13 cellular contexts compared by ENCODE assay signal in genomic region chr1:6418668-6419396, GRCh38. TPM values are rescaled to one million over a fixed set of nuclear protein-coding genes. Genes with fewer than 3 reads are reported as not detected.
DNase-seq lines count a peak whose midpoint lies in the region; ATAC-seq and TF ChIP-seq lines count a peak whose summit lies in the region.
"Had no signal": no experiment of that assay in that cellular context is flagged by ENCODE, and none has a peak within 500 bp of the region (broad histone marks: within the 10 kb centered on the region; RNA-seq: fewer than 3 reads in every experiment).

No MANE protein-coding gene starts in this region.

- H3K4me1 ChIP-seq in GM23338 (ENCODE audit: insufficient read depth) (peaks cover 19% of the 10 kb centered on the region), RWPE2 (ENCODE audit: insufficient read depth, poor library complexity, severe bottlenecking) (peaks cover 40% of the 10 kb centered on the region), foreskin keratinocyte (peaks cover 7% of the 10 kb centered on the region)

- no peak overlapping the region for H3K27ac Mint-ChIP-seq in GM23338
- H3K27ac Mint-ChIP-seq in osteocyte (ENCODE audit: unreplicated experiment) = no peak overlapping the region

- TF ChIP-seq CTCF in GM23338 (conservative IDR thresholded peaks at IDR 0.05; ENCODE audit: low read depth in 2 of 2) (no peak), RWPE2 (IDR thresholded peaks at IDR 0.05; ENCODE audit: poor library complexity, severe bottlenecking) (no peak), foreskin keratinocyte (conservative IDR thresholded peaks at IDR 0.05) (no peak), osteocyte (IDR thresholded peaks at IDR 0.05) (no peak)

- peak overlapping the region; percentile 85 for H3K4me2 ChIP-seq in GM23338

- peaks cover 20% of the 10 kb centered on the region for H3F3A ChIP-seq in GM23338 (replicated peaks; ENCODE audit: low read depth)

- H3K36me3 Mint-ChIP-seq in GM23338 (ENCODE audit: low read depth) (no peaks in the 10 kb centered on the region), osteocyte (ENCODE audit: unreplicated experiment) (no peaks in the 10 kb centered on the region)

- no peaks in the 10 kb centered on the region for H3K9me2 ChIP-seq in GM23338 (ENCODE audit: insufficient read depth)

- peaks cover 95% of the 10 kb centered on the region for H3K27me3 Mint-ChIP-seq in GM23338 (ENCODE audit: insufficient read depth, low read depth, poor library complexity)
- peaks cover 66% of the 10 kb centered on the region for H3K27me3 Mint-ChIP-seq in osteocyte (ENCODE audit: unreplicated experiment)

- H3K4me3 ChIP-seq in GM23338 (peak overlapping the region; percentile 65), RWPE2 (ENCODE audit: severe bottlenecking) (peak overlapping the region; percentile 38)

- ATAC-seq in GM23338 (peak; percentile 1; the same call in 2 of the 3 replicates), RWPE2 (ENCODE audit: low read depth) (no peak), foreskin keratinocyte (no peak), HG03159 (IDR thresholded peaks at IDR 0.05; ENCODE audit: unreplicated experiment) (no peak), HG02759 (IDR thresholded peaks at IDR 0.05; ENCODE audit: unreplicated experiment) (no peak)

- CTCF ChIA-PET in HEK293T (lab: Yijun Ruan, JAX) = interaction anchor here (0.6 to 2.1 kb wide), 2 partner anchors 19 to 220 kb away, joined by 3 to 7 read pairs; no protein-coding TSS in a partner anchor

- H2AFZ ChIP-seq in GM23338 = peak overlapping the region; percentile 83

- peak; percentile 65 for DNase-seq in GM23338 (ENCODE audit: low spot score)
- DNase-seq in RWPE2 (ENCODE audit: low spot score) = no peak
- no peak for DNase-seq in foreskin keratinocyte
- DNase-seq in osteocyte (ENCODE audit: extremely low spot score, unreplicated experiment) = no peak
- DNase-seq in NCI-H1436 (lab: John Stamatoyannopoulos, UW) = no peak
- no peak for DNase-seq in HEK293T (ENCODE audit: extremely low spot score)
- DNase-seq: EL, HCEC 1CT, head of caudate nucleus, NCI-H187 had no signal

- H3K79me2 ChIP-seq in GM23338 (replicated peaks; ENCODE audit: insufficient read depth) = no peaks in the 10 kb centered on the region

- no peak overlapping the region for H3K27ac ChIP-seq in GM23338 (ENCODE audit: low read depth)
- no peak overlapping the region for H3K27ac ChIP-seq in RWPE2 (ENCODE audit: poor library complexity, severe bottlenecking)
- peak overlapping the region; percentile 79 for H3K27ac ChIP-seq in foreskin keratinocyte
- H3K27ac ChIP-seq: neutrophil had no signal

- H3K4me3 Mint-ChIP-seq in GM23338 (peak overlapping the region; percentile 65), osteocyte (ENCODE audit: unreplicated experiment) (peak overlapping the region; percentile 22)

- peaks cover 8% of the 10 kb centered on the region; the same call in 1 of the 2 replicates for H4K20me1 ChIP-seq in GM23338 (replicated peaks; ENCODE audit: insufficient read depth)

- H3K9me3 Mint-ChIP-seq in GM23338 = no peaks in the 10 kb centered on the region; the same call in 2 of the 3 replicates
- H3K9me3 Mint-ChIP-seq in osteocyte (ENCODE audit: unreplicated experiment) = no peaks in the 10 kb centered on the region

- no peaks in the 10 kb centered on the region for H3K9me3 ChIP-seq in RWPE2 (ENCODE audit: severe bottlenecking)
- H3K9me3 ChIP-seq: neutrophil had no signal

- peaks cover 96% of the 10 kb centered on the region for H3K27me3 ChIP-seq in GM23338 (ENCODE audit: insufficient read depth)
- peaks cover under 1% of the 10 kb centered on the region for H3K27me3 ChIP-seq in RWPE2 (ENCODE audit: insufficient read depth, poor library complexity, severe bottlenecking)
- peaks cover 22% of the 10 kb centered on the region for H3K27me3 ChIP-seq in foreskin keratinocyte

- H3K4me1 Mint-ChIP-seq in GM23338 (peaks cover 10% of the 10 kb centered on the region), osteocyte (ENCODE audit: unreplicated experiment) (peaks cover 24% of the 10 kb centered on the region)

- POLR2A ChIA-PET in HEK293T (lab: Yijun Ruan, JAX) = no interaction called here

- H3K36me3 ChIP-seq in GM23338 (ENCODE audit: insufficient read depth) (no peaks in the 10 kb centered on the region), RWPE2 (ENCODE audit: low read depth) (no peaks in the 10 kb centered on the region)
- H3K36me3 ChIP-seq: neutrophil had no signal

TF ChIP-seq in GM23338, 12 proteins besides CTCF, POLR2A, EP300 and RAD21 (continues in another document):
- no peak for TF ChIP-seq ETS1 (IDR thresholded peaks at IDR 0.05)
- no peak for TF ChIP-seq CREB1 (CRISPR knock-in tag; IDR thresholded peaks at IDR 0.05; ENCODE audit: low read depth)
- no peak for TF ChIP-seq JUNB (IDR thresholded peaks at IDR 0.05; ENCODE audit: unreplicated experiment)
- no peak for TF ChIP-seq POLR2AphosphoS5 (IDR thresholded peaks at IDR 0.05; ENCODE audit: low read depth)
- TF ChIP-seq ZNF114 (CRISPR knock-in tag; IDR thresholded peaks at IDR 0.05) = no peak

TF ChIP-seq in HEK293T, 16 proteins besides CTCF, POLR2A, EP300 and RAD21:
- TF ChIP-seq CTBP1 (IDR thresholded peaks at IDR 0.05; ENCODE audit: borderline replicate concordance) (no peak), LEF1 (IDR thresholded peaks at IDR 0.05; ENCODE audit: borderline replicate concordance) (no peak), TARDBP (IDR thresholded peaks at IDR 0.05) (no peak), ELF4 (IDR thresholded peaks at IDR 0.05) (no peak), ZNF384 (IDR thresholded peaks at IDR 0.05) (no peak), SUZ12 (IDR thresholded peaks at IDR 0.05) (no peak), L3MBTL2 (conservative IDR thresholded peaks at IDR 0.05) (no peak), NFRKB (IDR thresholded peaks at IDR 0.05) (no peak), ARNT (IDR thresholded peaks at IDR 0.05) (no peak), FOXM1 (IDR thresholded peaks at IDR 0.05; ENCODE audit: borderline replicate concordance) (no peak), BHLHE40 (IDR thresholded peaks at IDR 0.05; ENCODE audit: borderline replicate concordance) (no peak), SP1 (IDR thresholded peaks at IDR 0.05) (no peak), FOXK2 (IDR thresholded peaks at IDR 0.05) (no peak)

RNA-seq across cellular contexts. Expression of gene HES2, which starts 0.9 kb away (rescaled TPM):
- total RNA-seq in GM23338 (2014; rRNA removed; shearing (Covaris generic)) = 1.2 and 1.6 TPM in 2 replicates
- polyA plus RNA-seq in GM23338 (2016; fragmentation: Nextera tagmentation; extraction: Ambion mirVana) = 1.1 and 2.1 TPM in 2 replicates
- total RNA-seq in foreskin keratinocyte = 33.0 and 40.3 TPM in 2 replicates
- polyA plus RNA-seq in foreskin keratinocyte = 27.0 and 33.7 TPM in 2 replicates
- not detected in 2 replicates for total RNA-seq in osteocyte

RNA-seq across cellular contexts. Expression of gene ESPN, which starts 5.7 kb away (rescaled TPM):
- 12.7 and 13.6 TPM in 2 replicates for total RNA-seq in GM23338 (2014; rRNA removed; shearing (Covaris generic))
- 12.2 and 13.5 TPM in 2 replicates for polyA plus RNA-seq in GM23338 (2016; fragmentation: Nextera tagmentation; extraction: Ambion mirVana)
- total RNA-seq in foreskin keratinocyte = 1.5 and 2.1 TPM in 2 replicates
- 2.5 and 2.8 TPM in 2 replicates for polyA plus RNA-seq in foreskin keratinocyte
- 0.31 TPM in 1 of 2 replicates, not detected in the other for total RNA-seq in osteocyte

RNA-seq across cellular contexts. Expression of gene ACOT7, which starts 25.3 kb away (rescaled TPM):
- 167 and 172 TPM in 2 replicates for total RNA-seq in GM23338 (2014; rRNA removed; shearing (Covaris generic))
- 169 TPM in 2 replicates for polyA plus RNA-seq in GM23338 (2016; fragmentation: Nextera tagmentation; extraction: Ambion mirVana)
- total RNA-seq in foreskin keratinocyte = 138 and 139 TPM in 2 replicates
- polyA plus RNA-seq in foreskin keratinocyte = 239 and 257 TPM in 2 replicates
- total RNA-seq in osteocyte = 21.6 and 21.8 TPM in 2 replicates

RNA-seq across cellular contexts. Expression of gene TNFRSF25, which starts 47.1 kb away (rescaled TPM):
- total RNA-seq in GM23338 (2014; rRNA removed; shearing (Covaris generic)) = 25.3 and 26.3 TPM in 2 replicates
- polyA plus RNA-seq in GM23338 (2016; fragmentation: Nextera tagmentation; extraction: Ambion mirVana) = 13.6 and 15.2 TPM in 2 replicates
- total RNA-seq in foreskin keratinocyte = 19.8 and 34.3 TPM in 2 replicates
- 25.1 and 40.1 TPM in 2 replicates for polyA plus RNA-seq in foreskin keratinocyte
- 26.4 and 27.9 TPM in 2 replicates for total RNA-seq in osteocyte

Comparison
In these comparisons a context has a peak if more than half of its experiments do, and no peak if none do; other contexts are left out.
1. RNA of gene HES2, which starts 0.9 kb away (total RNA-seq): 33.0 to 40.3 TPM in foreskin keratinocyte; 1.2 to 1.6 TPM in GM23338 and not detected in osteocyte; every median in the first group is over 10 times any median in the second.